Comparison of ENCODE assay signal across 14 cellular contexts in genomic region chr11:12876340-12876739, GRCh38.
"Had no signal": no experiment of that assay in that cellular context is flagged by ENCODE, and none has a peak within 500 bp of the region (broad histone marks: within the 10 kb centered on the region; RNA-seq: fewer than 3 reads in every experiment).

No MANE protein-coding gene starts in this region.

- H3K4me1 ChIP-seq: foreskin keratinocyte, parathyroid adenoma, upper lobe of left lung had no signal

- DNase-seq: activated CD4-positive, alpha-beta T cell treated with anti-CD3 and anti-CD28 coated beads, Interleukin-2, amount 50 U/mL, for 1 hour; activated naive CD4-positive, alpha-beta T cell treated with Interleukin-2 at 50 U/mL for 16 hours; activated T-cell treated with anti-CD3 and anti-CD28 coated beads for 4 hours; foreskin keratinocyte; mucosa of descending colon; naive thymus-derived CD8-positive, alpha-beta T cell; SK-N-SH; small intestine; stimulated activated naive CD8-positive, alpha-beta T cell treated with anti-CD3 and anti-CD28 coated beads, Interleukin-15, Interleukin-2, amounts not matched to agents 100 U/mL and 50 U/mL, for 24 hours; T-cell; T-helper 9 cell; upper lobe of left lung had no signal

- ATAC-seq: activated T-helper 17 cell treated with anti-CD3 and anti-CD28 coated beads, Interleukin-2, amount 50 U/mL, for 72 hours; foreskin keratinocyte; mucosa of descending colon; naive thymus-derived CD8-positive, alpha-beta T cell; stimulated activated naive CD8-positive, alpha-beta T cell treated with anti-CD3 and anti-CD28 coated beads, Interleukin-15, Interleukin-2, amounts not matched to agents 100 U/mL and 50 U/mL, for 24 hours; T-cell had no signal

- H3K4me2 ChIP-seq: SK-N-SH had no signal

- H3K9me3 ChIP-seq: mucosa of descending colon, SK-N-SH, upper lobe of left lung had no signal

- H2AFZ ChIP-seq: parathyroid adenoma had no signal

- H3K27me3 ChIP-seq: foreskin keratinocyte, upper lobe of left lung had no signal

- H3K4me3 ChIP-seq: mucosa of descending colon, upper lobe of left lung had no signal

- H3K9ac ChIP-seq: parathyroid adenoma, SK-N-SH had no signal

- H3K27ac ChIP-seq: foreskin keratinocyte, parathyroid adenoma, upper lobe of left lung had no signal
